ENCODE assay signal across 24 cellular contexts in genomic region chr10:299969-300368, GRCh38.
DNase-seq lines count a peak whose midpoint lies in the region; ATAC-seq and TF ChIP-seq lines count a peak whose summit lies in the region.
"Had no signal": no experiment of that assay in that cellular context is flagged by ENCODE, and none has a peak within 500 bp of the region (broad histone marks: within the 10 kb centered on the region; RNA-seq: fewer than 3 reads in every experiment).

No MANE protein-coding gene starts in this region.

- DNase-seq in NCI-H748 (lab: John Stamatoyannopoulos, UW; ENCODE audit: unreplicated experiment): no peak
- DNase-seq in glomerular visceral epithelial cell (ENCODE audit: extremely low spot score): no peak
- DNase-seq in activated gamma-delta T cell treated with Interleukin-2 at 50 U/mL for 16 hours: no peak
- DNase-seq in ascending aorta (ENCODE audit: low spot score in 2 of 2): no peak
- DNase-seq: activated naive CD4-positive, alpha-beta T cell treated with anti-CD3 and anti-CD28 coated beads for 36 hours; activated T-cell treated with anti-CD3 and anti-CD28 coated beads, Interleukin-2, amount 50 U/mL, for 1 hour; effector CD8-positive, alpha-beta T cell; esophagus squamous epithelium; left ventricle myocardium inferior; NCI-H1105 treated with DMSO at 0.1 percent for 48 hours; NCI-H2107; NCI-H510A; Right ventricle myocardium superior; spleen; T-helper 1 cell had no signal

- peak; percentile 91 for ATAC-seq in GM19351 (IDR thresholded peaks at IDR 0.05; ENCODE audit: unreplicated experiment)
- ATAC-seq in HG02678 (IDR thresholded peaks at IDR 0.05; ENCODE audit: unreplicated experiment): peak; percentile 45
- ATAC-seq: A549 had no signal

- H3F3A ChIP-seq in DOHH2 (ENCODE audit: control insufficient read depth, insufficient read depth): peaks cover 6% of the 10 kb centered on the region; the same call in 1 of the 2 replicates

- no peaks in the 10 kb centered on the region for H4K20me1 ChIP-seq in DOHH2 (ENCODE audit: control insufficient read depth, insufficient read depth, low read depth, low read length)

- H3K27ac Mint-ChIP-seq in IgD-negative memory B cell: peak overlapping the region; percentile 18 to 97 (median 80)
- H3K27ac Mint-ChIP-seq: activated naive CD4-positive, alpha-beta T cell treated with anti-CD3 and anti-CD28 coated beads for 36 hours had no signal

- peak overlapping the region; percentile 74 to 91 (median 84) for H3K4me3 Mint-ChIP-seq in IgD-negative memory B cell
- H3K4me3 Mint-ChIP-seq: activated naive CD4-positive, alpha-beta T cell treated with anti-CD3 and anti-CD28 coated beads for 36 hours had no signal

- peak overlapping the region; percentile 29; the same call in 1 of the 2 replicates for H3K27ac ChIP-seq in DOHH2 (ENCODE audit: low read depth, low read length)
- H3K27ac ChIP-seq in ascending aorta: no peak overlapping the region
- H3K27ac ChIP-seq: A549, C4-2B, esophagus squamous epithelium, left ventricle myocardium inferior, neutrophil, suprapubic skin, vagina had no signal

- H3K36me3 Mint-ChIP-seq in IgD-negative memory B cell: no peaks in the 10 kb centered on the region

- H3K4me3 ChIP-seq in DOHH2 (ENCODE audit: low read length): peak overlapping the region; percentile 55
- H3K4me3 ChIP-seq in ascending aorta: no peak overlapping the region
- H3K4me3 ChIP-seq: A549, esophagus squamous epithelium, left ventricle myocardium inferior, suprapubic skin, vagina had no signal

- H3K36me3 ChIP-seq in DOHH2 (ENCODE audit: control insufficient read depth, low read length): peaks cover 59% of the 10 kb centered on the region
- peaks cover 0 to 22% of the 10 kb centered on the region in 2 donors for H3K36me3 ChIP-seq in ascending aorta
- H3K36me3 ChIP-seq: neutrophil, spleen, vagina had no signal

- H3K9me2 ChIP-seq in DOHH2 (replicated peaks; ENCODE audit: control insufficient read depth, low read length): no peaks in the 10 kb centered on the region

- no peaks in the 10 kb centered on the region for H3K27me3 ChIP-seq in DOHH2 (ENCODE audit: control insufficient read depth, low read length)
- no peaks in the 10 kb centered on the region for H3K27me3 ChIP-seq in ascending aorta
- H3K27me3 ChIP-seq: esophagus squamous epithelium, spleen, suprapubic skin, vagina had no signal

- peaks cover 45% of the 10 kb centered on the region for H3K79me2 ChIP-seq in DOHH2 (ENCODE audit: control insufficient read depth, low read length)

- no peaks in the 10 kb centered on the region for H3K27me3 Mint-ChIP-seq in IgD-negative memory B cell

- TF ChIP-seq CTCF in DOHH2 (IDR thresholded peaks at IDR 0.05; ENCODE audit: low read depth, low read length, poor library complexity, severe bottlenecking): no peak
- no peak for TF ChIP-seq CTCF in ascending aorta (IDR thresholded peaks at IDR 0.05)

- peak overlapping the region; percentile 59 for H3K4me2 ChIP-seq in DOHH2 (ENCODE audit: low read length)
- H3K4me2 ChIP-seq: A549 had no signal

- no peaks in the 10 kb centered on the region for H3K9me3 Mint-ChIP-seq in IgD-negative memory B cell
- H3K9me3 Mint-ChIP-seq: activated naive CD4-positive, alpha-beta T cell treated with anti-CD3 and anti-CD28 coated beads for 36 hours had no signal

- H3K4me1 ChIP-seq in DOHH2 (ENCODE audit: control insufficient read depth, low read length) (peaks cover 68% of the 10 kb centered on the region), ascending aorta (peaks cover 0 to 8% of the 10 kb centered on the region in 2 donors)
- H3K4me1 ChIP-seq: suprapubic skin had no signal

- no peaks in the 10 kb centered on the region for H3K9me3 ChIP-seq in DOHH2 (ENCODE audit: control insufficient read depth, insufficient read depth, low read length)
- H3K9me3 ChIP-seq in ascending aorta: no peaks in the 10 kb centered on the region
- H3K9me3 ChIP-seq: A549, esophagus squamous epithelium, left ventricle myocardium inferior, neutrophil, spleen, suprapubic skin, vagina had no signal

- peaks cover 10 to 18% (median 11%) of the 10 kb centered on the region in 3 donors for H3K4me1 Mint-ChIP-seq in IgD-negative memory B cell

- intact Hi-C loops in ascending aorta (cut with DNase I): no loop called here
